In the genomic region with DNA sequence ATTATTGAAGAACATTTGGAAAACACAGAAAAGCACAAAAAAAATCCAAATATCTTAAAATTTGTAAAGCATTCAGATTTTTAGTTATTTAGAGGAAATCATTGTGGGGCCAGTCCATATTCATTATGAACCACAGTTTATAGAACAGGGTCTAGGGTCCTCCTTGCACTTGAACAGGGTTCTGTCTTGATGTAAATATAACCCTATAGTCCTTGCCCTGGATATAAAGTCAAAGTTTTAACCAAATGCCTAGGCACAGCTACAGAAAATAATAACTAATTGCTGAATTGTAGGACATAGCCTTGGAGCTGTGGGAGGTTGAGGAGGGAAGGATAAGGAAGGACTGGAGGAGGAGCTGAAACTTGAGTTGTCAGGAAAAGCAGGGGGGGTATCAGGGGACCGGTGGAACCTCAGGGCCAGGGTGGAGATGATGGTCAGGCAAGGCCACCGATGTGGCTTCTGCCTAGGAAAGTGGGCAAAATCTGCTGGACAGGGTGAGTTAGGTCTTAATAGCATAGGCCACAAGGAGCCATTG, we compare ENCODE assay signal across 20 cellular contexts. TPM values are rescaled to one million over a fixed set of nuclear protein-coding genes. Genes with fewer than 3 reads are reported as not detected.
DNase-seq lines count a peak whose midpoint lies in the region; ATAC-seq and TF ChIP-seq lines count a peak whose summit lies in the region.
"Had no signal": no experiment of that assay in that cellular context is flagged by ENCODE, and none has a peak within 500 bp of the region (broad histone marks: within the 10 kb centered on the region; RNA-seq: fewer than 3 reads in every experiment).

No MANE protein-coding gene starts in this region.

- DNase-seq in CD14-positive monocyte (ENCODE audit: low spot score) (no peak), OCI-LY7 (ENCODE audit: low spot score) (no peak), dorsolateral prefrontal cortex (no peak), retina (peak; percentile 10), left ventricle myocardium superior (no peak), glomerular visceral epithelial cell (ENCODE audit: extremely low spot score) (no peak)
- DNase-seq: activated effector memory CD4-positive, alpha-beta T cell treated with Interleukin-2 at 50 U/mL for 16 hours; effector CD8-positive, alpha-beta T cell; psoas muscle; T-helper 17 cell had no signal

- BruUV-seq in OCI-LY7 (replicated peaks; lab: Mats Ljungman, UMichigan), result no TSS peak

- H3K27ac ChIP-seq in OCI-LY7 (ENCODE audit: low read depth, low read length, poor library complexity, severe bottlenecking) (no peak overlapping the region), dorsolateral prefrontal cortex (peak overlapping the region in 47 of 59 donors; percentile 1 to 82 (median 46))
- H3K27ac ChIP-seq: epithelial cell of prostate, psoas muscle, thyroid gland, vagina had no signal

- POLR2A ChIA-PET in OCI-LY7 (lab: Charles Lee), result interaction anchor here (0.6 kb wide), 1 partner anchor 857 kb away, joined by 4 read pairs; no protein-coding TSS in a partner anchor

- H3K4me1 ChIP-seq in OCI-LY7 (ENCODE audit: insufficient read depth, low read length, poor library complexity, severe bottlenecking), result no peaks in the 10 kb centered on the region
- H3K4me1 ChIP-seq: psoas muscle had no signal

- H3K27me3 Mint-ChIP-seq in CD14-positive monocyte (ENCODE audit: low read depth in 3 of 3), result peaks cover 0 to 2% (median 0%) of the 10 kb centered on the region in 3 donors
- H3K27me3 Mint-ChIP-seq: activated naive CD8-positive, alpha-beta T cell; memory B cell; T-helper 17 cell had no signal

- no peak overlapping the region for H3K4me3 Mint-ChIP-seq in CD14-positive monocyte
- H3K4me3 Mint-ChIP-seq: activated naive CD8-positive, alpha-beta T cell; memory B cell; T-helper 17 cell had no signal

- ATAC-seq in GM19452 (IDR thresholded peaks at IDR 0.05; ENCODE audit: unreplicated experiment) (no peak), left ventricle myocardium superior (no peak)

- CTCF ChIA-PET in OCI-LY7 (lab: Charles Lee; ENCODE audit: unreplicated experiment), result interaction anchor here (0.6 kb wide), 1 partner anchor 74 kb away, joined by 3 read pairs; no protein-coding TSS in a partner anchor

- no peaks in the 10 kb centered on the region for H3K9me2 ChIP-seq in OCI-LY7 (ENCODE audit: insufficient read depth, low read length)

- no peak overlapping the region for H3K4me2 ChIP-seq in OCI-LY7 (ENCODE audit: low read length)

- no peak overlapping the region for H3K4me3 ChIP-seq in OCI-LY7 (ENCODE audit: low read depth, low read length, poor library complexity, severe bottlenecking)
- no peak overlapping the region for H3K4me3 ChIP-seq in dorsolateral prefrontal cortex
- H3K4me3 ChIP-seq: psoas muscle, thyroid gland, vagina had no signal

- no peaks in the 10 kb centered on the region for H3K9me3 Mint-ChIP-seq in CD14-positive monocyte
- H3K9me3 Mint-ChIP-seq: memory B cell had no signal

- H3K4me1 Mint-ChIP-seq in CD14-positive monocyte, result peaks cover 5% of the 10 kb centered on the region

- H2AFZ ChIP-seq in OCI-LY7 (ENCODE audit: low read length), result no peak overlapping the region

- peak overlapping the region in 2 of 7 donors; percentile 12 to 44 for H3K27ac Mint-ChIP-seq in CD14-positive monocyte
- H3K27ac Mint-ChIP-seq: activated naive CD8-positive, alpha-beta T cell; memory B cell had no signal

- H3K36me3 ChIP-seq in OCI-LY7 (ENCODE audit: insufficient read depth, low read length), result peaks cover 7% of the 10 kb centered on the region; the same call in 1 of the 2 replicates
- H3K36me3 ChIP-seq: thyroid gland, vagina had no signal

- intact Hi-C loops in CD14-positive monocyte (cut with micrococcal nuclease) (loop anchor here in 1 of 2 donors (10.0 kb wide), 1 partner anchor 409 kb away; no protein-coding TSS in a partner anchor), OCI-LY7 (cut with micrococcal nuclease; ENCODE audit: unreplicated experiment) (loop anchor here (1.0 to 5.0 kb wide), 2 partner anchors 92 to 398 kb away; no protein-coding TSS in a partner anchor), dorsolateral prefrontal cortex (cut with DNase I) (loop anchor here (1.0 to 10.0 kb wide), 4 partner anchors 79 to 398 kb away; no protein-coding TSS in a partner anchor), left ventricle myocardium superior (cut with micrococcal nuclease) (no loop called here)

- TF ChIP-seq CTCF in CD14-positive monocyte (IDR thresholded peaks at IDR 0.05), result peak; percentile 21
- peak; percentile 50; the same call in 1 of the 2 replicates for TF ChIP-seq CTCF in OCI-LY7 (conservative IDR thresholded peaks at IDR 0.05; ENCODE audit: low read length)
- TF ChIP-seq CTCF in dorsolateral prefrontal cortex (IDR thresholded peaks at IDR 0.05 in 54 of 56, conservative IDR thresholded peaks at IDR 0.05 in 2 of 56; ENCODE audit: low read depth in 1 of 56, partially characterized antibody in 56 of 56), result peak in 8 of 56 donors; percentile 1 to 37 (median 13)

- H4K20me1 ChIP-seq in OCI-LY7 (ENCODE audit: insufficient read depth, low read length), result no peaks in the 10 kb centered on the region; the same call in 1 of the 2 replicates

- no peaks in the 10 kb centered on the region for H3K9me3 ChIP-seq in OCI-LY7 (ENCODE audit: low read length)
- H3K9me3 ChIP-seq: psoas muscle, thyroid gland, vagina had no signal

- peaks cover 21 to 31% of the 10 kb centered on the region in 2 donors for H3K36me3 Mint-ChIP-seq in CD14-positive monocyte

- H3K27me3 ChIP-seq in dorsolateral prefrontal cortex, result no peaks in the 10 kb centered on the region
- H3K27me3 ChIP-seq: thyroid gland, vagina had no signal

- no peaks in the 10 kb centered on the region for H3K79me2 ChIP-seq in OCI-LY7 (ENCODE audit: insufficient read depth, low read depth, low read length)

RNA-seq across cellular contexts. Expression of gene CASP7, which starts 25.7 kb away (rescaled TPM):
- 10 to 100 TPM; 16.0 to 26.1 TPM for polyA plus RNA-seq in CD14-positive monocyte
- 16.5 and 17.4 TPM in 2 replicates for total RNA-seq in OCI-LY7 (2014; rRNA removed; shearing (Covaris generic))
- total RNA-seq in OCI-LY7 (2022), result 14.8 TPM in 2 replicates
- total RNA-seq in dorsolateral prefrontal cortex, result 10 to 100 TPM in 57 of 120 experiments, 1 to 10 TPM in 63; 4.5 to 31.8 (median 9.8) TPM
- 15.5 TPM for total RNA-seq in left ventricle myocardium superior

RNA-seq across cellular contexts. Expression of gene NRAP, which starts 41.6 kb away (rescaled TPM):
- polyA plus RNA-seq in CD14-positive monocyte, result not detected
- not detected in 2 replicates for total RNA-seq in OCI-LY7 (2014; rRNA removed; shearing (Covaris generic))
- total RNA-seq in OCI-LY7 (2022), result not detected in 2 replicates
- total RNA-seq in dorsolateral prefrontal cortex, result 1 to 10 TPM in 4 of 120 experiments, under 1 TPM in 113, not detected in 3; 0.08 to 1.2 (median 0.38) TPM
- 826 TPM for total RNA-seq in left ventricle myocardium superior
- total RNA-seq: activated CD8-positive, alpha-beta memory T cell treated with anti-CD3 and anti-CD28 coated beads for 36 hours; bronchial epithelial cell; T-helper 17 cell; thyroid gland; vagina had no signal

RNA-seq across cellular contexts. Expression of gene PLEKHS1, which starts 46.1 kb away (rescaled TPM):
- polyA plus RNA-seq in CD14-positive monocyte, result not detected
- total RNA-seq in OCI-LY7 (2014; rRNA removed; shearing (Covaris generic)), result not detected in 2 replicates
- total RNA-seq in OCI-LY7 (2022) (not detected in 2 replicates), dorsolateral prefrontal cortex (under 1 TPM in 11 of 120 experiments, not detected in 109; 0.13 to 0.76 (median 0.28) TPM), left ventricle myocardium superior (not detected)
- total RNA-seq: activated CD8-positive, alpha-beta memory T cell treated with anti-CD3 and anti-CD28 coated beads for 36 hours; bronchial epithelial cell; H7; left lobe of liver; psoas muscle; thyroid gland; vagina had no signal

Comparison
In these comparisons a context has a peak if more than half of its experiments do, and no peak if none do; other contexts are left out.
1. RNA of gene NRAP, which starts 41.6 kb away (total RNA-seq): 826 TPM in left ventricle myocardium superior (single experiment); 0.08 to 1.2 TPM in dorsolateral prefrontal cortex and not detected in OCI-LY7; every median in the first group is over 100 times any median in the second.